Comparison of ENCODE assay signal across 39 cellular contexts in genomic region chrX:122910697-122911096, GRCh38.
"Had no signal": no experiment of that assay in that cellular context is flagged by ENCODE, and none has a peak within 500 bp of the region (broad histone marks: within the 10 kb centered on the region; RNA-seq: fewer than 3 reads in every experiment).

No MANE protein-coding gene starts in this region.

- H3K4me1 ChIP-seq: adrenal gland, ascending aorta, body of pancreas, breast epithelium had no signal

- FAIRE-seq: bronchial epithelial cell had no signal

- H3K27ac Mint-ChIP-seq: activated naive CD4-positive, alpha-beta T cell treated with anti-CD3 and anti-CD28 coated beads for 36 hours; activated naive CD4-positive, alpha-beta T cell treated with anti-CD3 and anti-CD28 coated beads, Interleukin-2, amount 10 ng/mL, durations not matched to agents 7 days and 5 days; activated naive CD4-positive, alpha-beta T cell treated with anti-CD3 and anti-CD28 coated beads, Interleukin-2, amount 50 U/mL, for 24 hours; activated naive CD4-positive, alpha-beta T cell treated with anti-CD3 and anti-CD28 coated beads, Interleukin-2, amount 50 U/mL, for 72 hours; activated naive CD8-positive, alpha-beta T cell; activated naive CD8-positive, alpha-beta T cell treated with anti-CD3 and anti-CD28 coated beads for 36 hours; activated naive CD8-positive, alpha-beta T cell treated with anti-CD3 and anti-CD28 coated beads, Interleukin-2, amount 10 ng/mL, durations not matched to agents 7 days and 5 days; activated naive CD8-positive, alpha-beta T cell treated with anti-CD3 and anti-CD28 coated beads, Interleukin-2, amount 50 U/mL, for 24 hours; activated T-cell treated with anti-CD3 and anti-CD28 coated beads, Interleukin-2, amount 50 U/mL, for 24 hours; activated T-cell treated with anti-CD3 and anti-CD28 coated beads, Interleukin-2, amount 50 U/mL, for 72 hours; activated T-helper 1 cell treated with anti-CD3 and anti-CD28 coated beads, Interleukin-12 subunit alpha, Interleukin-12 subunit beta, Interleukin-2, Interleukin-4 antibody, amounts not matched to agents 30 ng/mL and 10 ng/mL and 1 ng/mL, durations not matched to agents 14 hours and 24 hours and 36 hours; activated T-helper 17 cell treated with anti-CD3 and anti-CD28 coated beads, Interleukin-2, amount 50 U/mL, for 72 hours; activated T-helper 2 cell treated with anti-CD3 and anti-CD28 coated beads, Interferon-gamma antibody, Interleukin-2, Interleukin-4, amounts not matched to agents 10 μg/mL and 5 μg/mL and 100 μg/mL, durations not matched to agents 14 hours and 24 hours and 36 hours; brain had no signal

- H3K4me3 Mint-ChIP-seq: activated naive CD4-positive, alpha-beta T cell treated with anti-CD3 and anti-CD28 coated beads for 36 hours; activated naive CD4-positive, alpha-beta T cell treated with anti-CD3 and anti-CD28 coated beads, Interleukin-2, amount 10 ng/mL, durations not matched to agents 7 days and 5 days; activated naive CD4-positive, alpha-beta T cell treated with anti-CD3 and anti-CD28 coated beads, Interleukin-2, amount 50 U/mL, for 24 hours; activated naive CD8-positive, alpha-beta T cell; activated naive CD8-positive, alpha-beta T cell treated with anti-CD3 and anti-CD28 coated beads for 36 hours; activated naive CD8-positive, alpha-beta T cell treated with anti-CD3 and anti-CD28 coated beads, Interleukin-2, amount 10 ng/mL, durations not matched to agents 7 days and 5 days; activated naive CD8-positive, alpha-beta T cell treated with anti-CD3 and anti-CD28 coated beads, Interleukin-2, amount 50 U/mL, for 24 hours; activated T-cell treated with anti-CD3 and anti-CD28 coated beads, Interleukin-2, amount 50 U/mL, for 24 hours; activated T-cell treated with anti-CD3 and anti-CD28 coated beads, Interleukin-2, amount 50 U/mL, for 4 hours; activated T-cell treated with anti-CD3 and anti-CD28 coated beads, Interleukin-2, amount 50 U/mL, for 72 hours; activated T-helper 1 cell treated with anti-CD3 and anti-CD28 coated beads, Interleukin-12 subunit alpha, Interleukin-12 subunit beta, Interleukin-2, Interleukin-4 antibody, amounts not matched to agents 30 ng/mL and 10 ng/mL and 1 ng/mL, durations not matched to agents 14 hours and 24 hours and 36 hours; activated T-helper 17 cell treated with anti-CD3 and anti-CD28 coated beads, Interleukin-2, amount 50 U/mL, for 72 hours; brain; central memory CD8-positive, alpha-beta T cell had no signal

- H3K4me3 ChIP-seq: adrenal gland, ascending aorta, body of pancreas, breast epithelium, cardiac muscle cell had no signal

- H3K27ac ChIP-seq: adrenal gland, ascending aorta, body of pancreas, brain microvascular endothelial cell, breast epithelium, cardiac muscle cell had no signal

- H3K9me3 ChIP-seq: adrenal gland, body of pancreas had no signal

- ATAC-seq: activated naive CD4-positive, alpha-beta T cell treated with anti-CD3 and anti-CD28 coated beads, Interleukin-2, amount 50 U/mL, for 72 hours; activated naive CD8-positive, alpha-beta T cell treated with anti-CD3 and anti-CD28 coated beads, Interleukin-2, amount 50 U/mL, for 24 hours; activated T-cell treated with anti-CD3 and anti-CD28 coated beads, Interleukin-2, amount 50 U/mL, for 4 hours; activated T-cell treated with anti-CD3 and anti-CD28 coated beads, Interleukin-2, amount 50 U/mL, for 72 hours; activated T-helper 17 cell treated with anti-CD3 and anti-CD28 coated beads, Interleukin-2, amount 50 U/mL, for 72 hours; body of pancreas had no signal

- H3K9me3 Mint-ChIP-seq: activated naive CD4-positive, alpha-beta T cell treated with anti-CD3 and anti-CD28 coated beads, Interleukin-2, amount 50 U/mL, for 24 hours; activated T-cell treated with anti-CD3 and anti-CD28 coated beads, Interleukin-2, amount 50 U/mL, for 4 hours; central memory CD8-positive, alpha-beta T cell had no signal

- H3K27me3 Mint-ChIP-seq: activated naive CD4-positive, alpha-beta T cell treated with anti-CD3 and anti-CD28 coated beads, Interleukin-2, amount 10 ng/mL, durations not matched to agents 7 days and 5 days; activated naive CD4-positive, alpha-beta T cell treated with anti-CD3 and anti-CD28 coated beads, Interleukin-2, amount 50 U/mL, for 24 hours; activated naive CD8-positive, alpha-beta T cell; activated naive CD8-positive, alpha-beta T cell treated with anti-CD3 and anti-CD28 coated beads for 36 hours; activated naive CD8-positive, alpha-beta T cell treated with anti-CD3 and anti-CD28 coated beads, Interleukin-2, amount 10 ng/mL, durations not matched to agents 7 days and 5 days; activated naive CD8-positive, alpha-beta T cell treated with anti-CD3 and anti-CD28 coated beads, Interleukin-2, amount 50 U/mL, for 24 hours; activated T-cell treated with anti-CD3 and anti-CD28 coated beads, Interleukin-2, amount 50 U/mL, for 24 hours; activated T-helper 17 cell treated with anti-CD3 and anti-CD28 coated beads, Interleukin-2, amount 50 U/mL, for 72 hours; brain; central memory CD8-positive, alpha-beta T cell had no signal

- H3K36me3 ChIP-seq: adrenal gland, ascending aorta, brain microvascular endothelial cell, breast epithelium, cardiac muscle cell had no signal

- H3K4me1 Mint-ChIP-seq: activated naive CD4-positive, alpha-beta T cell treated with anti-CD3 and anti-CD28 coated beads, Interleukin-2, amount 10 ng/mL, durations not matched to agents 7 days and 5 days; activated naive CD4-positive, alpha-beta T cell treated with anti-CD3 and anti-CD28 coated beads, Interleukin-2, amount 50 U/mL, for 24 hours; activated naive CD8-positive, alpha-beta T cell treated with anti-CD3 and anti-CD28 coated beads for 36 hours; activated naive CD8-positive, alpha-beta T cell treated with anti-CD3 and anti-CD28 coated beads, Interleukin-2, amount 10 ng/mL, durations not matched to agents 7 days and 5 days; activated naive CD8-positive, alpha-beta T cell treated with anti-CD3 and anti-CD28 coated beads, Interleukin-2, amount 50 U/mL, for 24 hours; activated T-helper 17 cell treated with anti-CD3 and anti-CD28 coated beads, Interleukin-2, amount 50 U/mL, for 72 hours; brain; central memory CD8-positive, alpha-beta T cell had no signal

- H3K36me3 Mint-ChIP-seq: activated naive CD4-positive, alpha-beta T cell treated with anti-CD3 and anti-CD28 coated beads, Interleukin-2, amount 10 ng/mL, durations not matched to agents 7 days and 5 days; activated naive CD4-positive, alpha-beta T cell treated with anti-CD3 and anti-CD28 coated beads, Interleukin-2, amount 50 U/mL, for 24 hours; activated naive CD8-positive, alpha-beta T cell; activated naive CD8-positive, alpha-beta T cell treated with anti-CD3 and anti-CD28 coated beads for 36 hours; activated naive CD8-positive, alpha-beta T cell treated with anti-CD3 and anti-CD28 coated beads, Interleukin-2, amount 10 ng/mL, durations not matched to agents 7 days and 5 days; brain had no signal

- H3K27me3 ChIP-seq: adrenal gland, ascending aorta, body of pancreas, brain microvascular endothelial cell, breast epithelium, cardiac muscle cell had no signal

- DNase-seq: activated effector memory CD4-positive, alpha-beta T cell treated with anti-CD3 and anti-CD28 coated beads, Interleukin-2, amount 50 U/mL, for 16 hours; activated effector memory CD4-positive, alpha-beta T cell treated with Interleukin-2 at 50 U/mL for 16 hours; activated gamma-delta T cell; activated gamma-delta T cell treated with Interleukin-2 at 50 U/mL for 16 hours; activated naive CD4-positive, alpha-beta T cell; activated naive CD4-positive, alpha-beta T cell treated with anti-CD3 and anti-CD28 coated beads for 36 hours; activated naive CD4-positive, alpha-beta T cell treated with anti-CD3 and anti-CD28 coated beads, Interleukin-2, amount 10 ng/mL, durations not matched to agents 7 days and 5 days; activated naive CD4-positive, alpha-beta T cell treated with anti-CD3 and anti-CD28 coated beads, Interleukin-2, amount 50 U/mL, for 16 hours; activated naive CD4-positive, alpha-beta T cell treated with Interleukin-2 at 50 U/mL for 16 hours; activated naive CD8-positive, alpha-beta T cell treated with anti-CD3 and anti-CD28 coated beads for 36 hours; activated naive CD8-positive, alpha-beta T cell treated with anti-CD3 and anti-CD28 coated beads, Interleukin-2, amount 10 ng/mL, durations not matched to agents 7 days and 5 days; activated naive CD8-positive, alpha-beta T cell treated with anti-CD3 and anti-CD28 coated beads, Interleukin-2, amount 50 U/mL, for 24 hours; activated T-cell treated with anti-CD3 and anti-CD28 coated beads, Interleukin-2, amount 50 U/mL, for 1 hour; activated T-cell treated with anti-CD3 and anti-CD28 coated beads, Interleukin-2, amount 50 U/mL, for 24 hours; activated T-cell treated with anti-CD3 and anti-CD28 coated beads, Interleukin-2, amount 50 U/mL, for 4 hours; activated T-cell treated with anti-CD3 and anti-CD28 coated beads, Interleukin-2, amount 50 U/mL, for 48 hours; activated T-cell treated with anti-CD3 and anti-CD28 coated beads, Interleukin-2, amount 50 U/mL, for 72 hours; adrenal gland; amniotic stem cell; amygdala; anterior cingulate cortex; aorta; body of pancreas; brain microvascular endothelial cell; caudate nucleus; central memory CD4-positive, alpha-beta T cell; cerebellar nuclear complex had no signal
